ENCODE assay signal across 15 cellular contexts in genomic region chr2:168722592-168722991, GRCh38.
DNase-seq lines count a peak whose midpoint lies in the region; TF ChIP-seq lines count a peak whose summit lies in the region.
"Had no signal": no experiment of that assay in that cellular context is flagged by ENCODE, and none has a peak within 500 bp of the region (broad histone marks: within the 10 kb centered on the region; RNA-seq: fewer than 3 reads in every experiment).

No MANE protein-coding gene starts in this region.

- WGBS in liver, result 14% methylated on average over 2 of the region's 2 CpGs

- H3K27me3 ChIP-seq in MG63 (no peaks in the 10 kb centered on the region), fibroblast of lung (ENCODE audit: control insufficient read depth, insufficient read depth, low read length) (no peaks in the 10 kb centered on the region), liver (ENCODE audit: control insufficient read depth in 4 of 4, insufficient read depth in 4 of 4, low read length in 3 of 4) (no peaks in the 10 kb centered on the region)
- H3K27me3 ChIP-seq: tibial nerve had no signal

- no peak overlapping the region for H3K9ac ChIP-seq in fibroblast of lung (ENCODE audit: insufficient read depth, low read length)
- no peak overlapping the region for H3K9ac ChIP-seq in liver (ENCODE audit: low read depth in 1 of 2, low read length in 2 of 2)
- H3K9ac ChIP-seq: KMS-11 had no signal

- no peak overlapping the region for H2AFZ ChIP-seq in fibroblast of lung (ENCODE audit: low read length)

- TF ChIP-seq RAD21 in liver (IDR thresholded peaks at IDR 0.05), result no peak

- H3K4me3 ChIP-seq in MG63, result no peak overlapping the region
- no peak overlapping the region for H3K4me3 ChIP-seq in fibroblast of lung (replicated peaks in 1 of 4; ENCODE audit: control extremely low read depth in 1 of 4, insufficient read depth in 1 of 4, low read depth in 3 of 4, low read length in 4 of 4)
- no peak overlapping the region for H3K4me3 ChIP-seq in liver (ENCODE audit: low read depth in 1 of 3, low read length in 3 of 3)
- H3K4me3 ChIP-seq: A549, SK-N-MC, tibial nerve had no signal

- no peak for TF ChIP-seq CTCF in fibroblast of lung (conservative IDR thresholded peaks at IDR 0.05 in 1 of 2, IDR thresholded peaks at IDR 0.05 in 1 of 2; ENCODE audit: low read depth in 1 of 2, low read length in 2 of 2)
- TF ChIP-seq CTCF in liver (IDR thresholded peaks at IDR 0.05; ENCODE audit: low read depth, low read length, missing input control), result no peak

- DNase-seq in A172 (ENCODE audit: low spot score), result peak; percentile 68
- peak; percentile 47 for DNase-seq in MG63
- peak; percentile 39 to 61 for DNase-seq in fibroblast of lung (ENCODE audit: low read depth in 2 of 2)
- no peak for DNase-seq in GOT3 (lab: John Stamatoyannopoulos, UW)
- DNase-seq in caudate nucleus (lab: John Stamatoyannopoulos, UW), result no peak
- DNase-seq in HuH-7 (ENCODE audit: low spot score), result no peak
- no peak for DNase-seq in NCI-H2081 treated with DMSO at 0.1 percent for 48 hours (lab: John Stamatoyannopoulos, UW)
- DNase-seq: cortex of kidney; NCI-H2029 treated with DMSO at 0.1 percent for 48 hours; stimulated activated CD4-positive, alpha-beta T cell treated with anti-CD3 and anti-CD28 coated beads, Interleukin-12 subunit alpha, Interleukin-12 subunit beta, amount 100 ng/mL, for 4 hours had no signal

- H3K4me2 ChIP-seq in fibroblast of lung (ENCODE audit: extremely low read depth, insufficient read depth, low read length), result no peak overlapping the region
- H3K4me2 ChIP-seq: A549, KMS-11 had no signal

- H3K9me3 ChIP-seq in MG63 (no peaks in the 10 kb centered on the region), fibroblast of lung (ENCODE audit: control insufficient read depth, insufficient read depth, low read depth, low read length) (no peaks in the 10 kb centered on the region), liver (ENCODE audit: control insufficient read depth in 4 of 4, low read length in 3 of 4) (no peaks in the 10 kb centered on the region)
- H3K9me3 ChIP-seq: A549, tibial nerve had no signal

- no peaks in the 10 kb centered on the region for H3K36me3 ChIP-seq in MG63
- no peaks in the 10 kb centered on the region for H3K36me3 ChIP-seq in fibroblast of lung (ENCODE audit: control insufficient read depth, insufficient read depth, low read length)
- peaks cover 0 to 2% (median 0%) of the 10 kb centered on the region in 4 donors for H3K36me3 ChIP-seq in liver (ENCODE audit: control insufficient read depth in 4 of 4, insufficient read depth in 3 of 4, low read depth in 1 of 4, low read length in 3 of 4)

- H4K20me1 ChIP-seq in fibroblast of lung (ENCODE audit: control insufficient read depth, extremely low read depth, insufficient read depth, low read length), result no peaks in the 10 kb centered on the region

- H3K27ac ChIP-seq in fibroblast of lung (ENCODE audit: insufficient read depth, low read length) (no peak overlapping the region), liver (ENCODE audit: low read depth in 1 of 2, low read length in 2 of 2) (no peak overlapping the region), caudate nucleus (ENCODE audit: low read depth, low read length) (no peak overlapping the region)
- H3K27ac ChIP-seq: A549, KMS-11, SK-N-MC, tibial nerve had no signal

- H3K79me2 ChIP-seq in fibroblast of lung (ENCODE audit: control insufficient read depth, insufficient read depth, low read length), result no peaks in the 10 kb centered on the region

- H3K4me1 ChIP-seq in fibroblast of lung (ENCODE audit: control insufficient read depth, extremely low read depth, insufficient read depth, low read length), result no peaks in the 10 kb centered on the region
- peaks cover 0 to 1% (median 0%) of the 10 kb centered on the region in 4 donors for H3K4me1 ChIP-seq in liver (ENCODE audit: control insufficient read depth in 4 of 4, insufficient read depth in 4 of 4, low read length in 3 of 4)
- H3K4me1 ChIP-seq: A549 had no signal

TF ChIP-seq in liver, 16 proteins besides CTCF, POLR2A, EP300 and RAD21:
- no peak for TF ChIP-seq HNF4G (IDR thresholded peaks at IDR 0.05)
- no peak for TF ChIP-seq YY1 (IDR thresholded peaks at IDR 0.05)
- peak in 1 of 2 donors; percentile 56 for TF ChIP-seq JUND (IDR thresholded peaks at IDR 0.05)
- no peak for TF ChIP-seq FOXA2 (IDR thresholded peaks at IDR 0.05)
- no peak for TF ChIP-seq SP1 (IDR thresholded peaks at IDR 0.05)
- TF ChIP-seq, protein P1, sequence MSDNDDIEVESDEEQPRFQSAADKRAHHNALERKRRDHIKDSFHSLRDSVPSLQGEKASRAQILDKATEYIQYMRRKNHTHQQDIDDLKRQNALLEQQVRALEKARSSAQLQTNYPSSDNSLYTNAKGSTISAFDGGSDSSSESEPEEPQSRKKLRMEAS (IDR thresholded peaks at IDR 0.05), result no peak
- TF ChIP-seq NR2F2 (IDR thresholded peaks at IDR 0.05), result peak; percentile 92
- peak; percentile 19 to 73 for TF ChIP-seq RXRA (IDR thresholded peaks at IDR 0.05)
- peak; percentile 14 for TF ChIP-seq FOXA1 (IDR thresholded peaks at IDR 0.05)
- peak in 1 of 2 donors; percentile 66 for TF ChIP-seq HNF4A (conservative IDR thresholded peaks at IDR 0.05)
- no peak for TF ChIP-seq ZBTB33 (IDR thresholded peaks at IDR 0.05)
- TF ChIP-seq EGR1 (IDR thresholded peaks at IDR 0.05; ENCODE audit: low read depth in 2 of 2), result no peak
- TF ChIP-seq GABPA (IDR thresholded peaks at IDR 0.05 in 1 of 2, conservative IDR thresholded peaks at IDR 0.05 in 1 of 2), result no peak
- TF ChIP-seq, protein P2, sequence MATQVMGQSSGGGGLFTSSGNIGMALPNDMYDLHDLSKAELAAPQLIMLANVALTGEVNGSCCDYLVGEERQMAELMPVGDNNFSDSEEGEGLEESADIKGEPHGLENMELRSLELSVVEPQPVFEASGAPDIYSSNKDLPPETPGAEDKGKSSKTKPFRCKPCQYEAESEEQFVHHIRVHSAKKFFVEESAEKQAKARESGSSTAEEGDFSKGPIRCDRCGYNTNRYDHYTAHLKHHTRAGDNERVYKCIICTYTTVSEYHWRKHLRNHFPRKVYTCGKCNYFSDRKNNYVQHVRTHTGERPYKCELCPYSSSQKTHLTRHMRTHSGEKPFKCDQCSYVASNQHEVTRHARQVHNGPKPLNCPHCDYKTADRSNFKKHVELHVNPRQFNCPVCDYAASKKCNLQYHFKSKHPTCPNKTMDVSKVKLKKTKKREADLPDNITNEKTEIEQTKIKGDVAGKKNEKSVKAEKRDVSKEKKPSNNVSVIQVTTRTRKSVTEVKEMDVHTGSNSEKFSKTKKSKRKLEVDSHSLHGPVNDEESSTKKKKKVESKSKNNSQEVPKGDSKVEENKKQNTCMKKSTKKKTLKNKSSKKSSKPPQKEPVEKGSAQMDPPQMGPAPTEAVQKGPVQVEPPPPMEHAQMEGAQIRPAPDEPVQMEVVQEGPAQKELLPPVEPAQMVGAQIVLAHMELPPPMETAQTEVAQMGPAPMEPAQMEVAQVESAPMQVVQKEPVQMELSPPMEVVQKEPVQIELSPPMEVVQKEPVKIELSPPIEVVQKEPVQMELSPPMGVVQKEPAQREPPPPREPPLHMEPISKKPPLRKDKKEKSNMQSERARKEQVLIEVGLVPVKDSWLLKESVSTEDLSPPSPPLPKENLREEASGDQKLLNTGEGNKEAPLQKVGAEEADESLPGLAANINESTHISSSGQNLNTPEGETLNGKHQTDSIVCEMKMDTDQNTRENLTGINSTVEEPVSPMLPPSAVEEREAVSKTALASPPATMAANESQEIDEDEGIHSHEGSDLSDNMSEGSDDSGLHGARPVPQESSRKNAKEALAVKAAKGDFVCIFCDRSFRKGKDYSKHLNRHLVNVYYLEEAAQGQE (IDR thresholded peaks at IDR 0.05), result no peak
- no peak for TF ChIP-seq TAF1 (conservative IDR thresholded peaks at IDR 0.05)
- TF ChIP-seq ATF3 (IDR thresholded peaks at IDR 0.05), result no peak

Comparison
In these comparisons a context has a peak if more than half of its experiments do, and no peak if none do; other contexts are left out.
1. DNase-seq: peak in A172 (single experiment), MG63 (single experiment) and fibroblast of lung (2 of 2); none in GOT3 (single experiment), caudate nucleus (0 of 61), HuH-7 (single experiment) and NCI-H2081 treated with DMSO at 0.1 percent for 48 hours (single experiment).